ENCODE assay signal across 13 cellular contexts in the genomic region with DNA sequence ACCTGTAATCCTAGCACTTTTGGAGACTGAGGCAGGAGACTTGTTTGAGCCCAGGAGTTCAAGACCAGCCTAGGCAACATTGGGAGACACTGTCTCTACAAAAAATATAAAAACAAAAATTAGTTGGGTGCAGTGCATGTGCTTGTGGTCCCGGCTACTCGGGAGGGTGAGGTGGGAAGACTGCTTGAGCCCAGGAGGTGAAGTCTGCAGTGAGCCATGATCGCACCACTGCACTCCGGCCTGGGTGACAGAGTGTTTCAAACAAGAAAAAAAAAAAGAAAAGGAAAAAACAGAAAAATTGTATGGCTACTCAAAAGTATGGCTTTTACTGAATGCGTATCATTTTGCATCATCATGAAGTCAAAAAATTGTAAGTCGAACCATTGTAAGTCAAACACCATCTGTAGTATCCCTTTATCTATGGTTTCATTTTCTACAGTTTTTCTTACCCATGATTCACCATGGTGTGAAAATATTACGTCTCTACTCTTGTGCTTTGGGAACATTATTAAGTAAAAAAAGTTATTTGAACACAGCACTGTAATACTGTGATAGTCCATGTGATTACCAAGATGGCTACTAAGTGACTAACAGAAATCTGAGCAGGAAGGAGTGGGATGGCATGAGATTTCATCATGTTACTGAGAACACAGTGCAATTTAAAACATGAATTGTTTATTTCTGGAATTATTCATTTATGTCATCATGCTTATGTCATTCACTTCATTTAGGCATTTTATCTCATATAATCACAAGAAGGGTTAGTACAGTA. TPM values are rescaled to one million over a fixed set of nuclear protein-coding genes. Genes with fewer than 3 reads are reported as not detected.
DNase-seq lines count a peak whose midpoint lies in the region; ATAC-seq and TF ChIP-seq lines count a peak whose summit lies in the region.
"Had no signal": no experiment of that assay in that cellular context is flagged by ENCODE, and none has a peak within 500 bp of the region (broad histone marks: within the 10 kb centered on the region; RNA-seq: fewer than 3 reads in every experiment).

No MANE protein-coding gene starts in this region.

- ATAC-seq in activated naive CD4-positive, alpha-beta T cell treated with anti-CD3 and anti-CD28 coated beads, Interleukin-2, amount 50 U/mL, for 72 hours, result peak; percentile 66 to 71
- ATAC-seq in stimulated activated naive CD8-positive, alpha-beta T cell treated with anti-CD3 and anti-CD28 coated beads, Interleukin-15, amount 100 ng/mL, for 72 hours, result peak; percentile 87
- ATAC-seq in WTC11, result no peak

- CTCF ChIA-PET in WTC11 (lab: Charles Lee), result no interaction called here

- H3K27me3 Mint-ChIP-seq in stimulated activated naive CD8-positive, alpha-beta T cell treated with anti-CD3 and anti-CD28 coated beads, Interleukin-15, amount 100 ng/mL, for 72 hours, result no peaks in the 10 kb centered on the region
- no peaks in the 10 kb centered on the region for H3K27me3 Mint-ChIP-seq in WTC11 (ENCODE audit: low read depth)

- H3K9me3 Mint-ChIP-seq in activated naive CD4-positive, alpha-beta T cell treated with anti-CD3 and anti-CD28 coated beads, Interleukin-2, amount 50 U/mL, for 72 hours, result peaks cover 5% of the 10 kb centered on the region in 2 donors
- H3K9me3 Mint-ChIP-seq in stimulated activated naive CD8-positive, alpha-beta T cell treated with anti-CD3 and anti-CD28 coated beads, Interleukin-15, amount 100 ng/mL, for 72 hours, result no peaks in the 10 kb centered on the region
- peaks cover 4% of the 10 kb centered on the region; the same call in 1 of the 2 replicates for H3K9me3 Mint-ChIP-seq in WTC11

- no peak for DNase-seq in activated naive CD4-positive, alpha-beta T cell treated with anti-CD3 and anti-CD28 coated beads, Interleukin-2, amount 50 U/mL, for 72 hours (ENCODE audit: low spot score in 2 of 2)
- no peak for DNase-seq in activated naive CD4-positive, alpha-beta T cell treated with Interleukin-2 at 50 U/mL for 16 hours
- DNase-seq in SW480 (ENCODE audit: low spot score) (peak; percentile 32), fibroblast of peridontal ligament (ENCODE audit: extremely low read depth) (peak; percentile 85), cerebellum (ENCODE audit: low spot score) (no peak), WTC11 (ENCODE audit: low spot score) (no peak)
- no peak for DNase-seq in stimulated activated naive CD8-positive, alpha-beta T cell treated with anti-CD3 and anti-CD28 coated beads, Interleukin-15, amount 100 ng/mL, for 72 hours
- no peak for DNase-seq in stimulated activated CD4-positive, alpha-beta T cell treated with anti-CD3 and anti-CD28 coated beads, Interleukin-12 subunit alpha, Interleukin-12 subunit beta, amount 100 ng/mL, for 4 hours
- DNase-seq: activated CD4-positive, alpha-beta T cell treated with anti-CD3 and anti-CD28 coated beads for 1 hour; Karpas-422; kidney; NCI-H510A treated with DMSO at 0.1 percent for 48 hours had no signal

- H3K4me1 Mint-ChIP-seq in stimulated activated naive CD8-positive, alpha-beta T cell treated with anti-CD3 and anti-CD28 coated beads, Interleukin-15, amount 100 ng/mL, for 72 hours, result peaks cover 14% of the 10 kb centered on the region
- H3K4me1 Mint-ChIP-seq in WTC11, result no peaks in the 10 kb centered on the region
- H3K4me1 Mint-ChIP-seq: neural progenitor cell had no signal

- POLR2A ChIA-PET in WTC11 (lab: Charles Lee), result interaction anchor here (1.0 kb wide), 1 partner anchor 41 kb away, joined by 3 read pairs; the partner anchor contains the start of gene UBE2D3

- H3K27ac Mint-ChIP-seq in activated naive CD4-positive, alpha-beta T cell treated with anti-CD3 and anti-CD28 coated beads, Interleukin-2, amount 50 U/mL, for 72 hours, result peak overlapping the region; percentile 39 to 79
- peak overlapping the region; percentile 69 to 91 for H3K27ac Mint-ChIP-seq in stimulated activated naive CD8-positive, alpha-beta T cell treated with anti-CD3 and anti-CD28 coated beads, Interleukin-15, amount 100 ng/mL, for 72 hours
- no peak overlapping the region for H3K27ac Mint-ChIP-seq in WTC11
- H3K27ac Mint-ChIP-seq: neural progenitor cell had no signal

- no peak overlapping the region for H3K4me3 Mint-ChIP-seq in stimulated activated naive CD8-positive, alpha-beta T cell treated with anti-CD3 and anti-CD28 coated beads, Interleukin-15, amount 100 ng/mL, for 72 hours
- H3K4me3 Mint-ChIP-seq in WTC11, result no peak overlapping the region
- H3K4me3 Mint-ChIP-seq: neural progenitor cell had no signal

- no peak for TF ChIP-seq CTCF in WTC11 (IDR thresholded peaks at IDR 0.05)

- H3K36me3 Mint-ChIP-seq in activated naive CD4-positive, alpha-beta T cell treated with anti-CD3 and anti-CD28 coated beads, Interleukin-2, amount 50 U/mL, for 72 hours, result peaks cover 0 to 8% of the 10 kb centered on the region in 2 donors
- H3K36me3 Mint-ChIP-seq in WTC11, result no peaks in the 10 kb centered on the region

TF ChIP-seq in WTC11, 78 proteins besides CTCF, POLR2A, EP300 and RAD21:
- TF ChIP-seq ZNF219 (CRISPR knock-in tag; IDR thresholded peaks at IDR 0.05; ENCODE audit: borderline replicate concordance) (no peak), FOXJ3 (CRISPR knock-in tag; IDR thresholded peaks at IDR 0.05; ENCODE audit: borderline replicate concordance) (no peak), USF1 (CRISPR knock-in tag; IDR thresholded peaks at IDR 0.05) (no peak), IRF1 (CRISPR knock-in tag; IDR thresholded peaks at IDR 0.05) (no peak), EMX1 (CRISPR knock-in tag; IDR thresholded peaks at IDR 0.05) (no peak), ZBTB21 (CRISPR knock-in tag; IDR thresholded peaks at IDR 0.05; ENCODE audit: borderline replicate concordance) (no peak)
- TF ChIP-seq, protein P1, sequence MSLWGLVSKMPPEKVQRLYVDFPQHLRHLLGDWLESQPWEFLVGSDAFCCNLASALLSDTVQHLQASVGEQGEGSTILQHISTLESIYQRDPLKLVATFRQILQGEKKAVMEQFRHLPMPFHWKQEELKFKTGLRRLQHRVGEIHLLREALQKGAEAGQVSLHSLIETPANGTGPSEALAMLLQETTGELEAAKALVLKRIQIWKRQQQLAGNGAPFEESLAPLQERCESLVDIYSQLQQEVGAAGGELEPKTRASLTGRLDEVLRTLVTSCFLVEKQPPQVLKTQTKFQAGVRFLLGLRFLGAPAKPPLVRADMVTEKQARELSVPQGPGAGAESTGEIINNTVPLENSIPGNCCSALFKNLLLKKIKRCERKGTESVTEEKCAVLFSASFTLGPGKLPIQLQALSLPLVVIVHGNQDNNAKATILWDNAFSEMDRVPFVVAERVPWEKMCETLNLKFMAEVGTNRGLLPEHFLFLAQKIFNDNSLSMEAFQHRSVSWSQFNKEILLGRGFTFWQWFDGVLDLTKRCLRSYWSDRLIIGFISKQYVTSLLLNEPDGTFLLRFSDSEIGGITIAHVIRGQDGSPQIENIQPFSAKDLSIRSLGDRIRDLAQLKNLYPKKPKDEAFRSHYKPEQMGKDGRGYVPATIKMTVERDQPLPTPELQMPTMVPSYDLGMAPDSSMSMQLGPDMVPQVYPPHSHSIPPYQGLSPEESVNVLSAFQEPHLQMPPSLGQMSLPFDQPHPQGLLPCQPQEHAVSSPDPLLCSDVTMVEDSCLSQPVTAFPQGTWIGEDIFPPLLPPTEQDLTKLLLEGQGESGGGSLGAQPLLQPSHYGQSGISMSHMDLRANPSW (CRISPR knock-in tag; conservative IDR thresholded peaks at IDR 0.05; ENCODE audit: low read depth), result no peak

RNA-seq across cellular contexts. Expression of gene MANBA, which starts 26.5 kb away (rescaled TPM):
- 10 to 100 TPM; 12.3 to 20.6 TPM for total RNA-seq in activated naive CD4-positive, alpha-beta T cell treated with anti-CD3 and anti-CD28 coated beads, Interleukin-2, amount 50 U/mL, for 72 hours
- 21.9 TPM for total RNA-seq in cerebellum
- 35.1 to 37.6 TPM (median 37.5 TPM) in 3 replicates for total RNA-seq in WTC11 (2021)

RNA-seq across cellular contexts. Expression of gene UBE2D3, which starts 40.1 kb away (rescaled TPM):
- total RNA-seq in activated naive CD4-positive, alpha-beta T cell treated with anti-CD3 and anti-CD28 coated beads, Interleukin-2, amount 50 U/mL, for 72 hours, result 100 to 1,000 TPM; 413 to 496 TPM
- total RNA-seq in cerebellum (238 TPM), WTC11 (2021) (326 to 351 TPM (median 334 TPM) in 3 replicates)

Comparison
In these comparisons a context has a peak if more than half of its experiments do, and no peak if none do; other contexts are left out.
1. DNase-seq: peak in SW480 (single experiment) and fibroblast of peridontal ligament (single experiment); none in activated naive CD4-positive, alpha-beta T cell treated with anti-CD3 and anti-CD28 coated beads, Interleukin-2, amount 50 U/mL, for 72 hours (0 of 2), activated naive CD4-positive, alpha-beta T cell treated with Interleukin-2 at 50 U/mL for 16 hours (single experiment), stimulated activated naive CD8-positive, alpha-beta T cell treated with anti-CD3 and anti-CD28 coated beads, Interleukin-15, amount 100 ng/mL, for 72 hours (0 of 2), cerebellum (single experiment), stimulated activated CD4-positive, alpha-beta T cell treated with anti-CD3 and anti-CD28 coated beads, Interleukin-12 subunit alpha, Interleukin-12 subunit beta, amount 100 ng/mL, for 4 hours (single experiment) and WTC11 (single experiment).